Comparison of ENCODE assay signal across 8 cellular contexts in genomic region chr10:68333058-68333395, GRCh38. TPM values are rescaled to one million over a fixed set of nuclear protein-coding genes. Genes with fewer than 3 reads are reported as not detected.
A peak's percentile ranks its signal among the peaks of the same experiment; 100 is the strongest.
DNase-seq lines count a peak whose midpoint lies in the region; ATAC-seq, FAIRE-seq and TF ChIP-seq lines count a peak whose summit lies in the region.

No MANE protein-coding gene starts in this region.

- H3K27me3 Mint-ChIP-seq in Caco-2 (ENCODE audit: insufficient read depth, unreplicated experiment), result no peaks in the 10 kb centered on the region

- H3K27ac ChIP-seq in Peyer's patch, result peak overlapping the region; percentile 96 to 99 (median 98)
- H3K27ac ChIP-seq in pancreas, result peak overlapping the region; percentile 90 to 99 (median 97)

- peak overlapping the region; percentile 87 for H3K4me3 Mint-ChIP-seq in Caco-2 (ENCODE audit: unreplicated experiment)

- DNase-seq in Caco-2, result no peak
- DNase-seq in Peyer's patch, result no peak
- DNase-seq in epithelial cell of proximal tubule (ENCODE audit: low read depth), result peak; percentile 71
- DNase-seq in pancreas, result no peak
- no peak for DNase-seq in DMS79 (lab: John Stamatoyannopoulos, UW)
- DNase-seq in GM20000 (ENCODE audit: low spot score), result no peak
- no peak for DNase-seq in GM12892 (ENCODE audit: insufficient read length)

- H3K4me3 ChIP-seq in Caco-2 (ENCODE audit: low read depth, low read length), result peak overlapping the region; percentile 68
- H3K4me3 ChIP-seq in Peyer's patch, result peak overlapping the region; percentile 81 to 99 (median 94)
- peak overlapping the region; percentile 78 for H3K4me3 ChIP-seq in epithelial cell of proximal tubule (ENCODE audit: low read depth, low read length)
- H3K4me3 ChIP-seq in pancreas, result peak overlapping the region; percentile 56 to 98 (median 75)

- H3K27ac Mint-ChIP-seq in Caco-2 (ENCODE audit: unreplicated experiment), result peak overlapping the region; percentile 100

- no peaks in the 10 kb centered on the region for H3K9me3 Mint-ChIP-seq in Caco-2 (ENCODE audit: unreplicated experiment)

- H3K4me1 ChIP-seq in Caco-2 (peaks cover 25% of the 10 kb centered on the region), Peyer's patch (peaks cover 0 to 39% (median 11%) of the 10 kb centered on the region in 4 donors), pancreas (peaks cover 21 to 46% (median 43%) of the 10 kb centered on the region in 3 donors)

- TF ChIP-seq CTCF in Caco-2 (IDR thresholded peaks at IDR 0.05; ENCODE audit: insufficient read depth in 1 of 2, low read depth in 1 of 2, low read length in 1 of 2, severe bottlenecking in 1 of 2, unreplicated experiment in 1 of 2) (no peak), Peyer's patch (IDR thresholded peaks at IDR 0.05) (no peak), epithelial cell of proximal tubule (conservative IDR thresholded peaks at IDR 0.05; ENCODE audit: low read depth, low read length) (no peak), pancreas (IDR thresholded peaks at IDR 0.05) (no peak), GM20000 (IDR thresholded peaks at IDR 0.05; ENCODE audit: extremely low read depth, missing control alignments) (no peak)

- ATAC-seq in pancreas (no peak), HG03135 (IDR thresholded peaks at IDR 0.05; ENCODE audit: unreplicated experiment) (no peak)

- H3K27me3 ChIP-seq in Caco-2 (replicated peaks; ENCODE audit: control insufficient read depth, insufficient read depth, low read length) (no peaks in the 10 kb centered on the region), Peyer's patch (no peaks in the 10 kb centered on the region), pancreas (no peaks in the 10 kb centered on the region)

- BruUV-seq in Caco-2 (replicated peaks; lab: Mats Ljungman, UMichigan), result no TSS peak

- H3K36me3 ChIP-seq in Caco-2 (ENCODE audit: control insufficient read depth, insufficient read depth, low read length), result no peaks in the 10 kb centered on the region
- peaks cover 0 to 2% (median 0%) of the 10 kb centered on the region in 3 donors for H3K36me3 ChIP-seq in Peyer's patch
- no peaks in the 10 kb centered on the region for H3K36me3 ChIP-seq in pancreas

- H3K36me3 Mint-ChIP-seq in Caco-2 (ENCODE audit: insufficient read depth, unreplicated experiment), result peaks cover 78% of the 10 kb centered on the region

- H3K9me3 ChIP-seq in Caco-2, result no peaks in the 10 kb centered on the region
- no peaks in the 10 kb centered on the region for H3K9me3 ChIP-seq in Peyer's patch
- no peaks in the 10 kb centered on the region for H3K9me3 ChIP-seq in pancreas

- FAIRE-seq in pancreas (lab: Jason Lieb, UNC) (no peak), GM12892 (lab: Jason Lieb, UNC) (no peak)

- TF ChIP-seq POLR2A in Peyer's patch (IDR thresholded peaks at IDR 0.05), result no peak
- TF ChIP-seq POLR2A in GM12892 (IDR thresholded peaks at IDR 0.05; ENCODE audit: low read depth, low read length), result no peak

- CTCF ChIA-PET in Caco-2 (lab: Charles Lee), result interaction anchor here (1.1 to 2.5 kb wide), 4 partner anchors 15 to 120 kb away, joined by 5 to 35 read pairs (median 8); no protein-coding TSS in a partner anchor

- POLR2A ChIA-PET in Caco-2 (lab: Charles Lee), result interaction anchor here (0.5 to 2.1 kb wide), 7 partner anchors 12 to 468 kb away, joined by 3 to 37 read pairs (median 5); partner anchors contain the start of gene ATOH7

- intact Hi-C loops in Caco-2 (cut with micrococcal nuclease; ENCODE audit: unreplicated experiment) (loop anchor here (10.0 kb wide), 2 partner anchors 448 to 478 kb away; partner anchors contain the start of gene SIRT1), pancreas (cut with DNase I) (no loop called here)

- WGBS in pancreas, 2 donors, result 0 to 1% methylated on average over 10 of the region's 10 CpGs

- peaks cover 54% of the 10 kb centered on the region for H3K4me1 Mint-ChIP-seq in Caco-2 (ENCODE audit: low read depth, unreplicated experiment)

RNA-seq across cellular contexts. Expression of gene PBLD, which starts 0.3 kb away (rescaled TPM):
- total RNA-seq in Caco-2 (2022), result 13.2 and 15.3 TPM in 2 replicates
- total RNA-seq in Peyer's patch, result 100 to 1,000 TPM in 3 of 4 donors, 10 to 100 TPM in 1; 30.5 to 241 (median 182) TPM
- total RNA-seq in epithelial cell of proximal tubule, result 1.3 and 1.7 TPM in 2 replicates
- total RNA-seq in pancreas, result 10 to 100 TPM; 19.4 to 47.5 (median 27.8) TPM
- 10 to 100 TPM; 11.9 to 14.2 TPM for polyA plus RNA-seq in pancreas
- 1.8 TPM for polyA plus RNA-seq in GM12892 (2012; ENCODE audit: missing spikeins)

RNA-seq across cellular contexts. Expression of gene HNRNPH3, which starts 1.2 kb away (rescaled TPM):
- total RNA-seq in Caco-2 (2022) (262 and 283 TPM in 2 replicates), Peyer's patch (10 to 100 TPM; 37.7 to 75.1 (median 52.1) TPM), epithelial cell of proximal tubule (43.1 and 44.5 TPM in 2 replicates), pancreas (10 to 100 TPM; 23.1 to 53.6 (median 28.7) TPM)
- polyA plus RNA-seq in pancreas, result 10 to 100 TPM; 72.3 to 95.3 TPM
- polyA plus RNA-seq in GM12892 (2012; ENCODE audit: missing spikeins), result 153 TPM
